In the genomic region with DNA sequence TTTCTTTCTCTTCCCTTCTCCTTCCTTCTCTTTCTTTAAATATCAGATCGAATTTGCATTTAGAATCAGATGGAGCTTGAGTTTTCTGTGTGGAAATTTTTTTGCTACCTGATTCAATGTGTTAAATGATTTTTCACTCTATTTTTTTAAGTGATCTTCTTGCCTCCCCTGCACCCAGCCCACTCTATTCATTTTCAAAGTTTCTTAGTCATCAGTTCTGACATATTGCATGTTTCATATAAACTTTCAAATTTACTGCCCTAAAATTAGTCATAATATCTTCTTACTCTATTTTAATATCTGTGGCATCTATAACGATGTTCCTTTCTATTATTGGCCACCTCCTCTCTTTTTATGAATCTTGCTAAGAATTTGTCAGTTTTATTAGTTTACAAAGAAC, we compare ENCODE assay signal across 24 cellular contexts.
"Had no signal": no experiment of that assay in that cellular context is flagged by ENCODE, and none has a peak within 500 bp of the region (broad histone marks: within the 10 kb centered on the region; RNA-seq: fewer than 3 reads in every experiment).

No MANE protein-coding gene starts in this region.

- H3K9me3 Mint-ChIP-seq: activated naive CD4-positive, alpha-beta T cell treated with anti-CD3 and anti-CD28 coated beads, Interleukin-2, amount 10 ng/mL, durations not matched to agents 7 days and 5 days had no signal

- H3K36me3 ChIP-seq: esophagus squamous epithelium, gastroesophageal sphincter, heart right ventricle had no signal

- H3K4me3 Mint-ChIP-seq: activated CD4-positive, alpha-beta T cell treated with anti-CD3 and anti-CD28 coated beads, Interleukin-2, amount 10 ng/mL, durations not matched to agents 7 days and 5 days; activated CD8-positive, alpha-beta T cell treated with anti-CD3 and anti-CD28 coated beads for 36 hours; activated naive CD4-positive, alpha-beta T cell treated with anti-CD3 and anti-CD28 coated beads, Interleukin-2, amount 10 ng/mL, durations not matched to agents 7 days and 5 days; activated naive CD8-positive, alpha-beta T cell treated with anti-CD3 and anti-CD28 coated beads, Interleukin-2, amount 10 ng/mL, durations not matched to agents 7 days and 5 days; activated T-cell treated with anti-CD3 and anti-CD28 coated beads, Interleukin-2, amount 50 U/mL, for 4 hours; effector memory CD8-positive, alpha-beta T cell had no signal

- H3K27ac Mint-ChIP-seq: activated CD4-positive, alpha-beta T cell treated with anti-CD3 and anti-CD28 coated beads, Interleukin-2, amount 10 ng/mL, durations not matched to agents 7 days and 5 days; activated CD8-positive, alpha-beta T cell treated with anti-CD3 and anti-CD28 coated beads for 36 hours; activated naive CD4-positive, alpha-beta T cell treated with anti-CD3 and anti-CD28 coated beads, Interleukin-2, amount 10 ng/mL, durations not matched to agents 7 days and 5 days; activated naive CD4-positive, alpha-beta T cell treated with anti-CD3 and anti-CD28 coated beads, Interleukin-2, amount 50 U/mL, for 72 hours; activated naive CD8-positive, alpha-beta T cell treated with anti-CD3 and anti-CD28 coated beads, Interleukin-2, amount 10 ng/mL, durations not matched to agents 7 days and 5 days; effector memory CD8-positive, alpha-beta T cell had no signal

- H3K4me1 Mint-ChIP-seq: activated CD4-positive, alpha-beta T cell treated with anti-CD3 and anti-CD28 coated beads, Interleukin-2, amount 10 ng/mL, durations not matched to agents 7 days and 5 days; activated naive CD4-positive, alpha-beta T cell treated with anti-CD3 and anti-CD28 coated beads, Interleukin-2, amount 10 ng/mL, durations not matched to agents 7 days and 5 days; activated naive CD8-positive, alpha-beta T cell treated with anti-CD3 and anti-CD28 coated beads, Interleukin-2, amount 10 ng/mL, durations not matched to agents 7 days and 5 days had no signal

- H3K27me3 ChIP-seq: body of pancreas, esophagus squamous epithelium, gastroesophageal sphincter, heart right ventricle had no signal

- H3K27ac ChIP-seq: body of pancreas, epithelial cell of prostate, esophagus squamous epithelium, gastroesophageal sphincter, heart right ventricle had no signal

- H3K9me3 ChIP-seq: body of pancreas had no signal

- H3K4me3 ChIP-seq: body of pancreas, esophagus squamous epithelium, gastroesophageal sphincter, heart right ventricle had no signal

- DNase-seq: activated CD4-positive, alpha-beta T cell treated with anti-CD3 and anti-CD28 coated beads for 4 hours; activated CD4-positive, alpha-beta T cell treated with anti-CD3 and anti-CD28 coated beads, Interleukin-2, amount 10 ng/mL, durations not matched to agents 7 days and 5 days; activated CD4-positive, alpha-beta T cell treated with anti-CD3 and anti-CD28 coated beads, Interleukin-2, amount 50 U/mL, for 48 hours; activated CD4-positive, CD25-positive, alpha-beta regulatory T cell; activated CD4-positive, CD25-positive, alpha-beta regulatory T cell treated with anti-CD3 and anti-CD28 coated beads, Interleukin-2, amount 50 U/mL, for 72 hours; activated CD8-positive, alpha-beta memory T cell treated with anti-CD3 and anti-CD28 coated beads for 24 hours; activated CD8-positive, alpha-beta T cell treated with anti-CD3 and anti-CD28 coated beads for 36 hours; activated gamma-delta T cell; activated naive CD4-positive, alpha-beta T cell; activated naive CD4-positive, alpha-beta T cell treated with anti-CD3 and anti-CD28 coated beads, Interleukin-2, amount 10 ng/mL, durations not matched to agents 7 days and 5 days; activated naive CD8-positive, alpha-beta T cell treated with anti-CD3 and anti-CD28 coated beads, Interleukin-2, amount 10 ng/mL, durations not matched to agents 7 days and 5 days; activated T-cell treated with anti-CD3 and anti-CD28 coated beads, Interleukin-2, amount 50 U/mL, for 4 hours; body of pancreas; cortex of kidney; dermis blood vessel endothelial cell; effector CD4-positive, alpha-beta T cell; effector memory CD8-positive, alpha-beta T cell; esophagus squamous epithelium; foreskin melanocyte; heart right ventricle; T-helper 2 cell had no signal

- H3K4me1 ChIP-seq: esophagus squamous epithelium, gastroesophageal sphincter, heart right ventricle had no signal

- H3K27me3 Mint-ChIP-seq: activated naive CD4-positive, alpha-beta T cell treated with anti-CD3 and anti-CD28 coated beads, Interleukin-2, amount 10 ng/mL, durations not matched to agents 7 days and 5 days had no signal

- H3K36me3 Mint-ChIP-seq: activated naive CD4-positive, alpha-beta T cell treated with anti-CD3 and anti-CD28 coated beads, Interleukin-2, amount 10 ng/mL, durations not matched to agents 7 days and 5 days; activated naive CD8-positive, alpha-beta T cell treated with anti-CD3 and anti-CD28 coated beads, Interleukin-2, amount 10 ng/mL, durations not matched to agents 7 days and 5 days had no signal
